Comparison of ENCODE assay signal across 12 cellular contexts in genomic region chr14:54338696-54339317, GRCh38. TPM values are rescaled to one million over a fixed set of nuclear protein-coding genes. Genes with fewer than 3 reads are reported as not detected.
DNase-seq lines count a peak whose midpoint lies in the region; ATAC-seq, FAIRE-seq and TF ChIP-seq lines count a peak whose summit lies in the region.
"Had no signal": no experiment of that assay in that cellular context is flagged by ENCODE, and none has a peak within 500 bp of the region (broad histone marks: within the 10 kb centered on the region; RNA-seq: fewer than 3 reads in every experiment).

No MANE protein-coding gene starts in this region.

- in situ Hi-C loops in HepG2 (cut with HindIII; ENCODE audit: extremely low pct_ligation_motif_present, low pct_unique_long_range_greater_than_20kb) = loop anchor here (5.0 kb wide), 1 partner anchor 797 kb away; no protein-coding TSS in a partner anchor

- H3K9ac ChIP-seq in astrocyte (ENCODE audit: low read length) (no peak overlapping the region), HepG2 (ENCODE audit: insufficient read depth, low read depth, low read length) (no peak overlapping the region)

- H4K20me1 ChIP-seq in astrocyte (ENCODE audit: insufficient read depth, low read length) (no peaks in the 10 kb centered on the region), HepG2 (ENCODE audit: insufficient read depth, low read length) (no peaks in the 10 kb centered on the region)

- TF ChIP-seq POLR2A in HepG2 (IDR thresholded peaks at IDR 0.05; ENCODE audit: insufficient read depth in 1 of 2, low read depth in 2 of 2, low read length in 2 of 2) = no peak

- no peaks in the 10 kb centered on the region for H3K79me2 ChIP-seq in astrocyte (ENCODE audit: insufficient read depth, low read length)
- no peaks in the 10 kb centered on the region for H3K79me2 ChIP-seq in HepG2 (ENCODE audit: insufficient read depth, low read length)

- no peak overlapping the region for H3K4me2 ChIP-seq in astrocyte (ENCODE audit: low read length)
- no peak overlapping the region for H3K4me2 ChIP-seq in HepG2 (ENCODE audit: low read depth, low read length)

- ATAC-seq in HepG2 (no peak), HG03280 (IDR thresholded peaks at IDR 0.05; ENCODE audit: unreplicated experiment) (no peak)
- ATAC-seq in effector memory CD8-positive, alpha-beta T cell (replicated peaks) = no peak
- ATAC-seq: left ventricle myocardium superior; stimulated activated naive B cell treated with anti-CD40 and anti-IgM and Interleukin-4, amounts not matched to agents 10 μg/mL and 1 μg/mL and 100 μg/mL, for 72 hours had no signal

- H3K36me3 Mint-ChIP-seq in astrocyte (ENCODE audit: low read depth, unreplicated experiment) = no peaks in the 10 kb centered on the region
- no peaks in the 10 kb centered on the region for H3K36me3 Mint-ChIP-seq in effector memory CD8-positive, alpha-beta T cell (ENCODE audit: insufficient read depth)
- H3K36me3 Mint-ChIP-seq: stimulated activated naive B cell treated with anti-CD40 and anti-IgM and Interleukin-4, amounts not matched to agents 10 μg/mL and 1 μg/mL and 100 μg/mL, for 72 hours had no signal

- no peaks in the 10 kb centered on the region for H3K36me3 ChIP-seq in BE2C
- no peaks in the 10 kb centered on the region for H3K36me3 ChIP-seq in astrocyte (ENCODE audit: insufficient read depth, low read length)
- no peaks in the 10 kb centered on the region for H3K36me3 ChIP-seq in HepG2 (replicated peaks in 1 of 2; ENCODE audit: control insufficient read depth in 1 of 2, insufficient read depth in 2 of 2, low read length in 2 of 2)

- TF ChIP-seq EP300 in HepG2 (IDR thresholded peaks at IDR 0.05; ENCODE audit: low read depth in 2 of 2, low read length in 2 of 2) (no peak), HepG2 (CRISPR knock-in tag; IDR thresholded peaks at IDR 0.05; ENCODE audit: borderline replicate concordance) (no peak)

- DNase-seq in BE2C (no peak), HT-29 (ENCODE audit: low spot score) (peak; percentile 66), astrocyte (ENCODE audit: low read depth) (peak; percentile 56), HepG2 (ENCODE audit: low spot score) (no peak), NOMO-1 treated with DMSO at 0.1 percent for 48 hours (lab: John Stamatoyannopoulos, UW; ENCODE audit: unreplicated experiment) (no peak), NCI-H2081 (lab: John Stamatoyannopoulos, UW) (no peak)
- DNase-seq in effector memory CD8-positive, alpha-beta T cell = no peak
- DNase-seq: activated T-cell treated with anti-CD3 and anti-CD28 coated beads for 4 hours; left ventricle myocardium superior; stimulated activated naive B cell treated with anti-CD40 and anti-IgM and Interleukin-4, amounts not matched to agents 10 μg/mL and 1 μg/mL and 100 μg/mL, for 72 hours had no signal

- peaks cover 11% of the 10 kb centered on the region for H3K4me1 Mint-ChIP-seq in astrocyte (ENCODE audit: low read depth, unreplicated experiment)
- no peaks in the 10 kb centered on the region for H3K4me1 Mint-ChIP-seq in effector memory CD8-positive, alpha-beta T cell (ENCODE audit: low read depth in 2 of 2)
- H3K4me1 Mint-ChIP-seq: stimulated activated naive B cell treated with anti-CD40 and anti-IgM and Interleukin-4, amounts not matched to agents 10 μg/mL and 1 μg/mL and 100 μg/mL, for 72 hours had no signal

- no peak overlapping the region for H2AFZ ChIP-seq in astrocyte (ENCODE audit: low read depth, low read length)
- H2AFZ ChIP-seq in HepG2 (ENCODE audit: low read length) = no peak overlapping the region

- intact Hi-C loops in HepG2 (cut with micrococcal nuclease; ENCODE audit: unreplicated experiment) = no loop called here

- no peak overlapping the region for H3K4me3 Mint-ChIP-seq in astrocyte (ENCODE audit: unreplicated experiment)
- H3K4me3 Mint-ChIP-seq in effector memory CD8-positive, alpha-beta T cell = no peak overlapping the region
- H3K4me3 Mint-ChIP-seq: stimulated activated naive B cell treated with anti-CD40 and anti-IgM and Interleukin-4, amounts not matched to agents 10 μg/mL and 1 μg/mL and 100 μg/mL, for 72 hours had no signal

- 74% methylated on average over 6 of the region's 6 CpGs for WGBS in HepG2 (ENCODE audit: low lambda C conversion rate)

- H3K9me3 Mint-ChIP-seq in astrocyte (ENCODE audit: unreplicated experiment) = no peaks in the 10 kb centered on the region
- H3K9me3 Mint-ChIP-seq in effector memory CD8-positive, alpha-beta T cell = no peaks in the 10 kb centered on the region
- H3K9me3 Mint-ChIP-seq: stimulated activated naive B cell treated with anti-CD40 and anti-IgM and Interleukin-4, amounts not matched to agents 10 μg/mL and 1 μg/mL and 100 μg/mL, for 72 hours had no signal

- peaks cover 3% of the 10 kb centered on the region for H3K27me3 Mint-ChIP-seq in astrocyte (ENCODE audit: low read depth, unreplicated experiment)
- peaks cover 24 to 25% of the 10 kb centered on the region in 2 donors for H3K27me3 Mint-ChIP-seq in effector memory CD8-positive, alpha-beta T cell
- H3K27me3 Mint-ChIP-seq: stimulated activated naive B cell treated with anti-CD40 and anti-IgM and Interleukin-4, amounts not matched to agents 10 μg/mL and 1 μg/mL and 100 μg/mL, for 72 hours had no signal

- H3K4me3 ChIP-seq in BE2C (ENCODE audit: low read depth, low read length) = no peak overlapping the region
- H3K4me3 ChIP-seq in astrocyte (ENCODE audit: insufficient read depth, low read depth, low read length) = no peak overlapping the region
- H3K4me3 ChIP-seq in HepG2 (replicated peaks in 1 of 3; ENCODE audit: insufficient read depth in 1 of 3, low read depth in 2 of 3, low read length in 3 of 3) = no peak overlapping the region

- POLR2A ChIA-PET in HepG2 (lab: Yijun Ruan, JAX) = no interaction called here

- TF ChIP-seq CTCF in BE2C (IDR thresholded peaks at IDR 0.05; ENCODE audit: low read depth, low read length) = peak; percentile 60
- peak; percentile 60 for TF ChIP-seq CTCF in astrocyte (IDR thresholded peaks at IDR 0.05; ENCODE audit: insufficient read depth, low read depth, low read length)
- peak; percentile 55 for TF ChIP-seq CTCF in HepG2 (CRISPR knock-in tag; IDR thresholded peaks at IDR 0.05)

- no peak overlapping the region for H3K27ac ChIP-seq in astrocyte (ENCODE audit: low read depth, low read length)
- no peak overlapping the region for H3K27ac ChIP-seq in HepG2 (ENCODE audit: extremely low read length, insufficient read depth, low read length)

- H3K27ac Mint-ChIP-seq in astrocyte (ENCODE audit: unreplicated experiment) = no peak overlapping the region
- H3K27ac Mint-ChIP-seq in effector memory CD8-positive, alpha-beta T cell = no peak overlapping the region
- H3K27ac Mint-ChIP-seq: stimulated activated naive B cell treated with anti-CD40 and anti-IgM and Interleukin-4, amounts not matched to agents 10 μg/mL and 1 μg/mL and 100 μg/mL, for 72 hours had no signal

- no TSS peak for BruUV-seq in HepG2 (replicated peaks; lab: Mats Ljungman, UMichigan)

- CTCF ChIA-PET in HepG2 (lab: Yijun Ruan, JAX; ENCODE audit: low intra/inter-chr PET ratio, low total read pairs) = no interaction called here

- no peaks in the 10 kb centered on the region for H3K9me3 ChIP-seq in BE2C
- no peaks in the 10 kb centered on the region for H3K9me3 ChIP-seq in astrocyte (ENCODE audit: insufficient read depth, low read depth, low read length)
- H3K9me3 ChIP-seq in HepG2 (ENCODE audit: low read length) = no peaks in the 10 kb centered on the region

- H3K27me3 ChIP-seq in BE2C (no peaks in the 10 kb centered on the region), astrocyte (ENCODE audit: insufficient read depth, low read length) (peaks cover 7% of the 10 kb centered on the region), HepG2 (ENCODE audit: control insufficient read depth in 1 of 2, insufficient read depth in 2 of 2, low read length in 2 of 2) (no peaks in the 10 kb centered on the region)

- TF ChIP-seq RAD21 in HepG2 (CRISPR knock-in tag; IDR thresholded peaks at IDR 0.05) = no peak

- FAIRE-seq in astrocyte (lab: Jason Lieb, UNC) = peak; percentile 73
- peak; percentile 12 for FAIRE-seq in HepG2 (lab: Jason Lieb, UNC)
- FAIRE-seq: GM12891 had no signal

- H3K4me1 ChIP-seq in BE2C = no peaks in the 10 kb centered on the region; the same call in 1 of the 2 replicates
- H3K4me1 ChIP-seq in astrocyte (ENCODE audit: insufficient read depth, low read length) = peaks cover 10% of the 10 kb centered on the region
- H3K4me1 ChIP-seq in HepG2 (ENCODE audit: insufficient read depth, low read length) = peaks cover 16% of the 10 kb centered on the region

TF ChIP-seq in HepG2, 621 proteins besides CTCF, POLR2A, EP300 and RAD21:
- TF ChIP-seq ZNF441 (CRISPR knock-in tag; IDR thresholded peaks at IDR 0.05; ENCODE audit: borderline replicate concordance) (no peak), STAG1 (CRISPR knock-in tag; IDR thresholded peaks at IDR 0.05) (peak; percentile 77)

RNA-seq across cellular contexts. Expression of gene CDKN3, which starts 58.0 kb away (rescaled TPM):
- polyA plus RNA-seq in BE2C (2012; ENCODE audit: insufficient read depth, insufficient read length, low read depth) = 7.7 TPM
- total RNA-seq in HT-29 (2014; rRNA removed; shearing (Covaris generic)) = 28.7 and 31.5 TPM in 2 replicates
- total RNA-seq in astrocyte (1.6 and 2.4 TPM in 2 replicates), HepG2 (2016; rRNA removed; fragmentation: Illumina TruSeq; extraction: Trizol) (88.9 and 111 TPM in 2 replicates)
- total RNA-seq in HepG2 (2016; cell fraction: cytosol; rRNA removed; fragmentation: Illumina TruSeq; extraction: Trizol; ENCODE audit: low read depth) = 99.7 and 101 TPM in 2 replicates
- total RNA-seq in HepG2 (2016; cell fraction: insoluble cytoplasmic fraction; rRNA removed; fragmentation: Illumina TruSeq; extraction: Trizol) = 85.6 and 114 TPM in 2 replicates
- total RNA-seq in HepG2 (2016; cell fraction: membrane; rRNA removed; fragmentation: Illumina TruSeq; extraction: Trizol) = 103 and 105 TPM in 2 replicates
- 34.4 and 36.0 TPM in 2 replicates for total RNA-seq in HepG2 (2016; cell fraction: nucleus; rRNA removed; fragmentation: Illumina TruSeq; extraction: Trizol)
- 35.6 and 63.0 TPM in 2 replicates for polyA plus RNA-seq in HepG2 (2011; rRNA removed)
- 33.8 and 36.3 TPM in 2 replicates for polyA plus RNA-seq in HepG2 (2011; cell fraction: cytosol; rRNA removed)
- 11.3 and 11.6 TPM in 2 replicates for polyA plus RNA-seq in HepG2 (2011; cell fraction: nucleus; rRNA removed)
- 20.0 and 47.4 TPM in 2 replicates for polyA plus RNA-seq in HepG2 (2012)
- 161 and 180 TPM in 2 replicates for polyA plus RNA-seq in HepG2 (2016; cell fraction: cytosol; fragmentation: Illumina TruSeq; extraction: Trizol; ENCODE audit: low read depth)
- polyA plus RNA-seq in HepG2 (2016; cell fraction: insoluble cytoplasmic fraction; fragmentation: Illumina TruSeq; extraction: Trizol; ENCODE audit: low read depth) = 126 and 133 TPM in 2 replicates
- 133 and 134 TPM in 2 replicates for polyA plus RNA-seq in HepG2 (2016; cell fraction: membrane; fragmentation: Illumina TruSeq; extraction: Trizol; ENCODE audit: low read depth)
- 52.0 and 52.9 TPM in 2 replicates for polyA plus RNA-seq in HepG2 (2016; cell fraction: nucleus; fragmentation: Illumina TruSeq; extraction: Trizol; ENCODE audit: insufficient read depth, low read depth)
- polyA minus RNA-seq in HepG2 (2011; rRNA and poly(A)+ RNA removed; ENCODE audit: low replicate concordance) = 13.8 and 27.5 TPM in 2 replicates
- 8.9 and 13.9 TPM in 2 replicates for polyA minus RNA-seq in HepG2 (2011; cell fraction: cytosol; rRNA and poly(A)+ RNA removed)
- polyA minus RNA-seq in HepG2 (2011; cell fraction: nucleus; rRNA and poly(A)+ RNA removed) = 10.0 and 15.7 TPM in 2 replicates

Comparison
In these comparisons a context has a peak if more than half of its experiments do, and no peak if none do; other contexts are left out.
1. DNase-seq: peak in HT-29 (single experiment) and astrocyte (single experiment); none in BE2C (single experiment), HepG2 (single experiment), NOMO-1 treated with DMSO at 0.1 percent for 48 hours (single experiment), effector memory CD8-positive, alpha-beta T cell (0 of 3) and NCI-H2081 (0 of 2).
2. Peak in every context shown above with its lines, with median percentiles within 50 percentile points of each other: CTCF ChIP-seq.